ENCODE assay signal across 7 cellular contexts in genomic region chr11:95337175-95337957, GRCh38.
DNase-seq lines count a peak whose midpoint lies in the region; ATAC-seq, FAIRE-seq and TF ChIP-seq lines count a peak whose summit lies in the region.

No MANE protein-coding gene starts in this region.

- H3K27ac ChIP-seq in GM12878 (ENCODE audit: control insufficient read depth, insufficient read depth), result no peak overlapping the region

- POLR2A ChIA-PET in GM12878 (lab: Charles Lee), result interaction anchor here (0.5 to 1.6 kb wide), 9 partner anchors 24 to 1742 kb away, joined by 3 to 6 read pairs (median 3); no protein-coding TSS in a partner anchor

- BruUV-seq in GM12878 (replicated peaks; lab: Mats Ljungman, UMichigan), result no TSS peak

- WGBS in GM12878 (ENCODE audit: insufficient coverage, insufficient replicate concordance, low lambda C conversion rate, missing lambda C conversion rate), result 36% methylated on average over 14 of the region's 14 CpGs

- H4K20me1 ChIP-seq in GM12878 (ENCODE audit: control insufficient read depth, insufficient read depth), result no peaks in the 10 kb centered on the region

- no peak for TF ChIP-seq RAD21 in GM12878 (IDR thresholded peaks at IDR 0.05; ENCODE audit: insufficient read depth, low read depth, low read length)

- H3K79me2 ChIP-seq in GM12878 (ENCODE audit: control insufficient read depth, insufficient read depth, low read length), result no peaks in the 10 kb centered on the region

- no peaks in the 10 kb centered on the region for H3K36me3 ChIP-seq in GM12878 (ENCODE audit: control insufficient read depth in 2 of 2, insufficient read depth in 2 of 2, low read length in 1 of 2)

- TF ChIP-seq CTCF in GM12878 (IDR thresholded peaks at IDR 0.05 in 2 of 3, conservative IDR thresholded peaks at IDR 0.05 in 1 of 3; ENCODE audit: control insufficient read depth in 2 of 3, extremely low read depth in 1 of 3, insufficient read depth in 1 of 3, low read depth in 3 of 3, low read length in 3 of 3), result no peak

- H3K9ac ChIP-seq in GM12878 (ENCODE audit: control insufficient read depth, insufficient read depth, low read length), result no peak overlapping the region

- no peaks in the 10 kb centered on the region; a peak in 1 of 4 replicates for H3K27me3 ChIP-seq in GM12878 (replicated peaks in 1 of 2; ENCODE audit: control insufficient read depth in 2 of 2, insufficient read depth in 2 of 2, low read length in 1 of 2)

- RAD21 ChIA-PET in GM12878 (lab: Charles Lee; ENCODE audit: unreplicated experiment), result interaction anchor here (0.6 to 2.1 kb wide), 8 partner anchors 56 to 378 kb away, joined by 3 to 11 read pairs (median 3); partner anchors contain the start of gene SESN3

- CTCF ChIA-PET in GM12878 (lab: Yijun Ruan, JAX), result interaction anchor here (0.9 to 2.4 kb wide), 6 partner anchors 15 to 368 kb away, joined by 3 to 16 read pairs (median 4); partner anchors contain the start of gene SESN3

- SMC1A ChIA-PET in GM12878 (lab: Charles Lee; ENCODE audit: uncharacterized antibody, unreplicated experiment), result interaction anchor here (0.6 to 2.7 kb wide), 15 partner anchors 9 to 377 kb away, joined by 3 to 11 read pairs (median 4); partner anchors contain the start of gene SESN3

- H3K4me1 ChIP-seq in GM12878 (ENCODE audit: control insufficient read depth, insufficient read depth, low read length), result peaks cover 6% of the 10 kb centered on the region

- DNase-seq in NOMO-1 treated with dmso at 0.1 percent for 144 hours (lab: John Stamatoyannopoulos, UW; ENCODE audit: unreplicated experiment) (peak; percentile 63), GM12878 (ENCODE audit: low read depth, low spot score) (peak; percentile 36), smooth muscle cell of the brain vasculature (ENCODE audit: low read depth, low spot score) (peak; percentile 60), LoVo (ENCODE audit: low spot score) (no peak)

- no peak for FAIRE-seq in GM12878 (lab: Jason Lieb, UNC)

- ATAC-seq in GM18873 (IDR thresholded peaks at IDR 0.05; ENCODE audit: low FRiP score, unreplicated experiment) (peak; percentile 83), HG02970 (IDR thresholded peaks at IDR 0.05; ENCODE audit: low FRiP score, unreplicated experiment) (peak; percentile 87), GM12878 (peak; percentile 84)

- TF ChIP-seq EP300 in GM12878 (IDR thresholded peaks at IDR 0.05; ENCODE audit: borderline replicate concordance in 1 of 2, control insufficient read depth in 1 of 2, low read depth in 2 of 2, low read length in 2 of 2), result no peak

- in situ Hi-C loops in GM12878 (cut with MboI), result no loop called here

- peak overlapping the region; percentile 29 for H2AFZ ChIP-seq in GM12878 (ENCODE audit: control insufficient read depth, low read depth, low read length)

- H3K9me3 ChIP-seq in GM12878 (replicated peaks; ENCODE audit: control insufficient read depth, insufficient read depth, low read length) (no peaks in the 10 kb centered on the region), iPS-18c (ENCODE audit: control insufficient read depth, insufficient read depth, low read length) (no peaks in the 10 kb centered on the region)

- intact Hi-C loops in GM12878 (cut with micrococcal nuclease; ENCODE audit: unreplicated experiment), result loop anchor here (5.0 kb wide), 2 partner anchors 90 to 105 kb away; partner anchors contain the start of gene SESN3

- no peak overlapping the region for H3K4me3 ChIP-seq in GM12878
- H3K4me3 ChIP-seq in iPS-18c (ENCODE audit: insufficient read depth, low read depth, low read length), result peak overlapping the region; percentile 4; the same call in 1 of the 2 replicates

- TF ChIP-seq POLR2A in GM12878 (IDR thresholded peaks at IDR 0.05; ENCODE audit: low read depth, low read length), result no peak

- H3K4me2 ChIP-seq in GM12878 (ENCODE audit: control insufficient read depth, insufficient read depth), result peak overlapping the region; percentile 12

TF ChIP-seq in GM12878, 131 proteins besides CTCF, POLR2A, EP300 and RAD21 (continues in another document):
- TF ChIP-seq GABPA (IDR thresholded peaks at IDR 0.05; ENCODE audit: low read depth), result peak; percentile 54; the same call in 1 of the 2 replicates
- no peak for TF ChIP-seq SMARCA5 (IDR thresholded peaks at IDR 0.05)
- TF ChIP-seq RUNX3 (IDR thresholded peaks at IDR 0.05; ENCODE audit: low read length), result peak; percentile 44; the same call in 1 of the 2 replicates
- peak; percentile 35; the same call in 1 of the 2 replicates for TF ChIP-seq RELB (IDR thresholded peaks at IDR 0.05; ENCODE audit: low read depth)
- TF ChIP-seq TCF3 (IDR thresholded peaks at IDR 0.05; ENCODE audit: borderline replicate concordance, insufficient read depth, low read depth, low read length), result 0 out of 2 replicates have a peak, but pooled peaks have one; percentile 9
- TF ChIP-seq, protein P1, sequence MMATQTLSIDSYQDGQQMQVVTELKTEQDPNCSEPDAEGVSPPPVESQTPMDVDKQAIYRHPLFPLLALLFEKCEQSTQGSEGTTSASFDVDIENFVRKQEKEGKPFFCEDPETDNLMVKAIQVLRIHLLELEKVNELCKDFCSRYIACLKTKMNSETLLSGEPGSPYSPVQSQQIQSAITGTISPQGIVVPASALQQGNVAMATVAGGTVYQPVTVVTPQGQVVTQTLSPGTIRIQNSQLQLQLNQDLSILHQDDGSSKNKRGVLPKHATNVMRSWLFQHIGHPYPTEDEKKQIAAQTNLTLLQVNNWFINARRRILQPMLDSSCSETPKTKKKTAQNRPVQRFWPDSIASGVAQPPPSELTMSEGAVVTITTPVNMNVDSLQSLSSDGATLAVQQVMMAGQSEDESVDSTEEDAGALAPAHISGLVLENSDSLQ (IDR thresholded peaks at IDR 0.05), result 0 out of 2 replicates have a peak, but pooled peaks have one; percentile 26
- TF ChIP-seq MTA2 (IDR thresholded peaks at IDR 0.05; ENCODE audit: low read depth), result peak; percentile 55
- peak; percentile 78 to 88 for TF ChIP-seq IKZF2 (IDR thresholded peaks at IDR 0.05)
- TF ChIP-seq TCF12 (IDR thresholded peaks at IDR 0.05; ENCODE audit: low read depth, low read length), result 0 out of 2 replicates have a peak, but pooled peaks have one; percentile 15
- TF ChIP-seq NFIC (IDR thresholded peaks at IDR 0.05; ENCODE audit: low read depth, low read length), result peak; percentile 67; the same call in 1 of the 2 replicates
- TF ChIP-seq ATF7 (IDR thresholded peaks at IDR 0.05; ENCODE audit: low read depth), result 0 out of 2 replicates have a peak, but pooled peaks have one; percentile 15
- TF ChIP-seq IKZF1 (conservative IDR thresholded peaks at IDR 0.05), result peak; percentile 42
- 0 out of 2 replicates have a peak, but pooled peaks have one; percentile 3 for TF ChIP-seq SMC3 (IDR thresholded peaks at IDR 0.05; ENCODE audit: borderline replicate concordance, low read length)
- TF ChIP-seq HDGF (IDR thresholded peaks at IDR 0.05), result peak; percentile 53; the same call in 1 of the 2 replicates
- peak in 1 of 2 experiments; percentile 62; a peak in 2 of 4 replicates for TF ChIP-seq ETV6 (conservative IDR thresholded peaks at IDR 0.05 in 1 of 2, IDR thresholded peaks at IDR 0.05 in 1 of 2; ENCODE audit: borderline replicate concordance in 1 of 2, low read depth in 1 of 2)
- no peak for TF ChIP-seq FOS (IDR thresholded peaks at IDR 0.05; ENCODE audit: borderline replicate concordance, extremely low read depth, insufficient read length)
- TF ChIP-seq, protein P2, sequence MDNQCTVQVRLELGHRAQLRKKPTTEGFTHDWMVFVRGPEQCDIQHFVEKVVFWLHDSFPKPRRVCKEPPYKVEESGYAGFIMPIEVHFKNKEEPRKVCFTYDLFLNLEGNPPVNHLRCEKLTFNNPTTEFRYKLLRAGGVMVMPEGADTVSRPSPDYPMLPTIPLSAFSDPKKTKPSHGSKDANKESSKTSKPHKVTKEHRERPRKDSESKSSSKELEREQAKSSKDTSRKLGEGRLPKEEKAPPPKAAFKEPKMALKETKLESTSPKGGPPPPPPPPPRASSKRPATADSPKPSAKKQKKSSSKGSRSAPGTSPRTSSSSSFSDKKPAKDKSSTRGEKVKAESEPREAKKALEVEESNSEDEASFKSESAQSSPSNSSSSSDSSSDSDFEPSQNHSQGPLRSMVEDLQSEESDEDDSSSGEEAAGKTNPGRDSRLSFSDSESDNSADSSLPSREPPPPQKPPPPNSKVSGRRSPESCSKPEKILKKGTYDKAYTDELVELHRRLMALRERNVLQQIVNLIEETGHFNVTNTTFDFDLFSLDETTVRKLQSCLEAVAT (IDR thresholded peaks at IDR 0.05), result 0 out of 2 replicates have a peak, but pooled peaks have one; percentile 21
- TF ChIP-seq HSF1 (IDR thresholded peaks at IDR 0.05; ENCODE audit: low read depth, low read length), result no peak
- 0 out of 2 replicates have a peak, but pooled peaks have one; percentile 12 for TF ChIP-seq MAX (IDR thresholded peaks at IDR 0.05; ENCODE audit: low read depth, low read length)
- peak; percentile 45; the same call in 1 of the 2 replicates for TF ChIP-seq CREM (IDR thresholded peaks at IDR 0.05; ENCODE audit: low read depth)
